Comparison of ENCODE assay signal across 1 cellular context in the genomic region with DNA sequence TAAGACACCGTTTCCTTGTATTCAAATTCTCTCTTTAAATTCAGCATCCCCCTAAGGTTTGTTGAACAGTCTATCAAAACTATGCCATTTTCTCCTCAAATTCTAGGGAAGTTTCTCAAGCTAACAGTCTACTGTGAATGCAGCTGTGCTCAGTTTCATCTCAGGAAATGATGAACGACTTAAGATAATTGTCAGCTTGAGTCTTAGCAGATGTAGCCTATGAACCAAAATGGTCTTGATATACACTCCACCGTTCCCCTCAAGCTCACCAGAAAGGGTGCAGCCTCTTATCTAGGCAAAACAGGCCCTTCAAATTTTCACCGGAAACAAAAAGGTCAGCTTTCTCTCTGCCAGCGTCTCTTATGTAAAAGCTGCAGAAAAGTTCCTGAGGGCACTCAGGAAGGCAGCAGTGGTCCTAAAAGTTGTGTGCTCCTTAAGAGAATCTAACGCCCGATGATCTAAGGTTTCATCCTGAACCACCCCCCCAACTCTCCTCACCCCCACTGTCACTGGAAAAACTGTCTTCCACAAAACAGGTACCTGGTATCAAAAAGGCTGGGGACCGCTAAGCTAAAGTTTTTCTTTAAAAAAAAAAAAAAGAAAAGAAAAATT.
TF ChIP-seq lines count a peak whose summit lies in the region.

No MANE protein-coding gene starts in this region.

TF ChIP-seq in K562, 482 proteins besides CTCF, POLR2A, EP300 and RAD21 (continued from another document and continues in another):
- TF ChIP-seq, protein P1, sequence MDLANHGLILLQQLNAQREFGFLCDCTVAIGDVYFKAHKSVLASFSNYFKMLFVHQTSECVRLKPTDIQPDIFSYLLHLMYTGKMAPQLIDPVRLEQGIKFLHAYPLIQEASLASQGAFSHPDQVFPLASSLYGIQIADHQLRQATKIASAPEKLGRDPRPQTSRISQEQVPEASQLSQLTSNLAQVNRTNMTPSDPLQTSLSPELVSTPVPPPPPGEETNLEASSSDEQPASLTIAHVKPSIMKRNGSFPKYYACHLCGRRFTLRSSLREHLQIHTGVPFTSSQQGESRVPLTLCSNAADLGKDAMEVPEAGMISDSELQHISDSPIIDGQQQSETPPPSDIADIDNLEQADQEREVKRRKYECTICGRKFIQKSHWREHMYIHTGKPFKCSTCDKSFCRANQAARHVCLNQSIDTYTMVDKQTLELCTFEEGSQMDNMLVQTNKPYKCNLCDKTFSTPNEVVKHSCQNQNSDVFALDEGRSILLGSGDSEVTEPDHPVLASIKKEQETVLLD (IDR thresholded peaks at IDR 0.05): no peak
- TF ChIP-seq CSDE1 (IDR thresholded peaks at IDR 0.05) (no peak), RNF2 (IDR thresholded peaks at IDR 0.05) (peak; percentile 74; the same call in 1 of the 2 replicates), FOXM1 (IDR thresholded peaks at IDR 0.05; ENCODE audit: low read depth) (peak; percentile 88), FOXM1 (CRISPR knock-in tag; IDR thresholded peaks at IDR 0.05; ENCODE audit: low read depth) (no peak), SPI1 (IDR thresholded peaks at IDR 0.05; ENCODE audit: borderline replicate concordance, low read depth, low read length) (no peak), STAG1 (CRISPR knock-in tag; IDR thresholded peaks at IDR 0.05; ENCODE audit: borderline replicate concordance) (no peak), ZNF217 (CRISPR knock-in tag; IDR thresholded peaks at IDR 0.05) (no peak), MTA1 (IDR thresholded peaks at IDR 0.05; ENCODE audit: borderline replicate concordance) (no peak), TBL1XR1 (IDR thresholded peaks at IDR 0.05; ENCODE audit: low read length in 2 of 2) (peak; percentile 81 to 83; a peak in 3 of 4 replicates), EZH2 (IDR thresholded peaks at IDR 0.05; ENCODE audit: borderline replicate concordance, low read depth, low read length) (no peak), ZNF239 (CRISPR knock-in tag; IDR thresholded peaks at IDR 0.05) (no peak), MCM7 (IDR thresholded peaks at IDR 0.05) (no peak), FOXK1 (CRISPR knock-in tag; IDR thresholded peaks at IDR 0.05; ENCODE audit: borderline replicate concordance) (no peak), RBM25 (IDR thresholded peaks at IDR 0.05; ENCODE audit: low read depth, low read length, severe bottlenecking) (no peak), ARHGAP35 (IDR thresholded peaks at IDR 0.05; ENCODE audit: partially characterized antibody) (no peak), ZFX (CRISPR knock-in tag; IDR thresholded peaks at IDR 0.05) (no peak), SIRT6 (IDR thresholded peaks at IDR 0.05; ENCODE audit: low read depth, low read length) (no peak), ZNF384 (IDR thresholded peaks at IDR 0.05; ENCODE audit: low read depth, low read length) (no peak), ZBTB34 (CRISPR knock-in tag; IDR thresholded peaks at IDR 0.05) (no peak), ZSCAN32 (CRISPR knock-in tag; IDR thresholded peaks at IDR 0.05) (no peak), CHD7 (IDR thresholded peaks at IDR 0.05; ENCODE audit: low read depth, low read length) (no peak), ZNF311 (CRISPR knock-in tag; IDR thresholded peaks at IDR 0.05) (no peak), NR2C2 (CRISPR knock-in tag; IDR thresholded peaks at IDR 0.05) (no peak), NR2C2 (tag; IDR thresholded peaks at IDR 0.05) (no peak), ZNF507 (tag; conservative IDR thresholded peaks at IDR 0.05) (no peak), TCFL5 (CRISPR knock-in tag; conservative IDR thresholded peaks at IDR 0.05) (no peak), ZHX1 (conservative IDR thresholded peaks at IDR 0.05; ENCODE audit: low read length) (no peak), ARID3A (IDR thresholded peaks at IDR 0.05; ENCODE audit: borderline replicate concordance, low read depth, low read length) (peak; percentile 92)
- TF ChIP-seq, protein P2, sequence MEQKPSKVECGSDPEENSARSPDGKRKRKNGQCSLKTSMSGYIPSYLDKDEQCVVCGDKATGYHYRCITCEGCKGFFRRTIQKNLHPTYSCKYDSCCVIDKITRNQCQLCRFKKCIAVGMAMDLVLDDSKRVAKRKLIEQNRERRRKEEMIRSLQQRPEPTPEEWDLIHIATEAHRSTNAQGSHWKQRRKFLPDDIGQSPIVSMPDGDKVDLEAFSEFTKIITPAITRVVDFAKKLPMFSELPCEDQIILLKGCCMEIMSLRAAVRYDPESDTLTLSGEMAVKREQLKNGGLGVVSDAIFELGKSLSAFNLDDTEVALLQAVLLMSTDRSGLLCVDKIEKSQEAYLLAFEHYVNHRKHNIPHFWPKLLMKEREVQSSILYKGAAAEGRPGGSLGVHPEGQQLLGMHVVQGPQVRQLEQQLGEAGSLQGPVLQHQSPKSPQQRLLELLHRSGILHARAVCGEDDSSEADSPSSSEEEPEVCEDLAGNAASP (IDR thresholded peaks at IDR 0.05): no peak
- TF ChIP-seq, protein P3, sequence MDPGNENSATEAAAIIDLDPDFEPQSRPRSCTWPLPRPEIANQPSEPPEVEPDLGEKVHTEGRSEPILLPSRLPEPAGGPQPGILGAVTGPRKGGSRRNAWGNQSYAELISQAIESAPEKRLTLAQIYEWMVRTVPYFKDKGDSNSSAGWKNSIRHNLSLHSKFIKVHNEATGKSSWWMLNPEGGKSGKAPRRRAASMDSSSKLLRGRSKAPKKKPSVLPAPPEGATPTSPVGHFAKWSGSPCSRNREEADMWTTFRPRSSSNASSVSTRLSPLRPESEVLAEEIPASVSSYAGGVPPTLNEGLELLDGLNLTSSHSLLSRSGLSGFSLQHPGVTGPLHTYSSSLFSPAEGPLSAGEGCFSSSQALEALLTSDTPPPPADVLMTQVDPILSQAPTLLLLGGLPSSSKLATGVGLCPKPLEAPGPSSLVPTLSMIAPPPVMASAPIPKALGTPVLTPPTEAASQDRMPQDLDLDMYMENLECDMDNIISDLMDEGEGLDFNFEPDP (CRISPR knock-in tag; IDR thresholded peaks at IDR 0.05): no peak
- TF ChIP-seq, protein P4, sequence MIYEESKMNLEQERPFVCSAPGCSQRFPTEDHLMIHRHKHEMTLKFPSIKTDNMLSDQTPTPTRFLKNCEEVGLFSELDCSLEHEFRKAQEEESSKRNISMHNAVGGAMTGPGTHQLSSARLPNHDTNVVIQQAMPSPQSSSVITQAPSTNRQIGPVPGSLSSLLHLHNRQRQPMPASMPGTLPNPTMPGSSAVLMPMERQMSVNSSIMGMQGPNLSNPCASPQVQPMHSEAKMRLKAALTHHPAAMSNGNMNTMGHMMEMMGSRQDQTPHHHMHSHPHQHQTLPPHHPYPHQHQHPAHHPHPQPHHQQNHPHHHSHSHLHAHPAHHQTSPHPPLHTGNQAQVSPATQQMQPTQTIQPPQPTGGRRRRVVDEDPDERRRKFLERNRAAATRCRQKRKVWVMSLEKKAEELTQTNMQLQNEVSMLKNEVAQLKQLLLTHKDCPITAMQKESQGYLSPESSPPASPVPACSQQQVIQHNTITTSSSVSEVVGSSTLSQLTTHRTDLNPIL (CRISPR knock-in tag; IDR thresholded peaks at IDR 0.05): no peak
